Comparison of ENCODE assay signal across 8 cellular contexts in the genomic region with DNA sequence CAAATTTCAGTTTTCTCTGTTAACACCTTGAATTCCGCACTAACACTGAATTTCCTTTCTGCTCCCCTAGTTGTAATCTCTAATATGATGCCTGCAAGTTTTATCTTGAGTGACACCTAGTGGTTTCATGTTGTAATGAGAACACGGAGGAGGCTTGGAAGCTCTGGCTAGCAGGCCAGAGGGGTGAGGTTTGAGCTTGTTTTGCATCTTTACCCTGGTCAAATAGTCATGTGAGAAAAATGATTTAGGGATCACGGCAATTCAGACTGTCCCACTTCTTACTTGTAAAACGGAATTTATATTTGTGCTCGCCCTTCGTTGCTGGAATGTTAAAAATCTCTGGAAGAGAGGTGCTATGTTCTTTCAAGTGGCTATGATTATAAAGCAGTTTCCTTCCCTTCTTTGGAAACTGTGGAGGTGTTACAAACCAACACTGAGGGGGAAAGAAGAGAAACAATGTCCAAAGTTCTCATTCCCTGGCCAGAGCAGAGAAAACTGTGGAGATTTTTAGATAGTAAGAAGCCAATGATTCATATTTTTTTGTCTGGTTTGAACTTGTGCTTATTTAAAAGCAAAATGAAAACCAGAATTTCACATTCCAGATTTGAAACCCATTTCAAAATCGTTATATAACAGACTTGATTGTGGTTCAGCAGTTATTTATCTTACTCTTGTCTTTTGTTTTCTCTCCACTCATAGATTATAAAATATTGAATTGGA. TPM values are rescaled to one million over a fixed set of nuclear protein-coding genes. Genes with fewer than 3 reads are reported as not detected.
DNase-seq lines count a peak whose midpoint lies in the region; FAIRE-seq and TF ChIP-seq lines count a peak whose summit lies in the region.

No MANE protein-coding gene starts in this region.

- H2BK15ac ChIP-seq in mesenchymal stem cell (ENCODE audit: low read depth, poor library complexity, severe bottlenecking), result no peak overlapping the region

- H3K27ac Mint-ChIP-seq in endodermal cell, result no peak overlapping the region

- WGBS in endodermal cell (ENCODE audit: insufficient coverage in 1 of 2, insufficient read length in 1 of 2), 2 experiments, result 8 to 20% methylated on average over 4 to 7 of the region's 7 CpGs
- WGBS in mesenchymal stem cell, result under 1% methylated on average over 5 of the region's 7 CpGs

- no peaks in the 10 kb centered on the region for H3K9me3 ChIP-seq in AG04450 (ENCODE audit: control insufficient read depth, insufficient read depth, low read length)
- H3K9me3 ChIP-seq in endodermal cell (ENCODE audit: control insufficient read depth, low read length), result no peaks in the 10 kb centered on the region
- no peaks in the 10 kb centered on the region for H3K9me3 ChIP-seq in mesenchymal stem cell (ENCODE audit: control insufficient read depth, low read length)

- H3K4me1 Mint-ChIP-seq in endodermal cell, result peaks cover 1% of the 10 kb centered on the region

- H3K27me3 Mint-ChIP-seq in endodermal cell (ENCODE audit: insufficient read depth), result no peaks in the 10 kb centered on the region

- no peak overlapping the region for H3K23ac ChIP-seq in mesenchymal stem cell (ENCODE audit: low read length in 2 of 2)

- H3K4me3 Mint-ChIP-seq in endodermal cell, result no peak overlapping the region

- H3K9ac ChIP-seq in endodermal cell (ENCODE audit: extremely low read depth, low read length, poor library complexity, severe bottlenecking) (no peak overlapping the region), mesenchymal stem cell (ENCODE audit: low read length) (peak overlapping the region; percentile 85)

- DNase-seq in AG04450 (ENCODE audit: low read depth, low spot score), result peak; percentile 33
- DNase-seq in GM10266 (ENCODE audit: extremely low spot score), result peak; percentile 55
- peak; percentile 66 for DNase-seq in HCEC 1CT
- peak; percentile 60 for DNase-seq in RWPE1 (ENCODE audit: low spot score)
- peak; percentile 73 for DNase-seq in endodermal cell
- DNase-seq in mesenchymal stem cell, result peak; percentile 63
- peak; percentile 67 for DNase-seq in urothelium cell line (ENCODE audit: low spot score)

- no peak overlapping the region for H2AK5ac ChIP-seq in mesenchymal stem cell (ENCODE audit: low read length, severe bottlenecking)

- CTCF ChIA-PET in AG04450 (lab: Charles Lee) (interaction anchor here (0.6 to 2.2 kb wide), 46 partner anchors 9 to 1012 kb away, joined by 3 to 20 read pairs (median 4); a partner anchor contains a TSS), RWPE1 (lab: Yijun Ruan, JAX) (interaction anchor here (0.5 to 0.7 kb wide), 8 partner anchors 13 to 1488 kb away, joined by 3 to 4 read pairs (median 3); no protein-coding TSS in a partner anchor)

- no peak overlapping the region for H2AFZ ChIP-seq in mesenchymal stem cell (ENCODE audit: low read depth, low read length)

- no peak for FAIRE-seq in urothelium cell line (lab: Jason Lieb, UNC)

- H4K91ac ChIP-seq in mesenchymal stem cell (ENCODE audit: low read length), result no peak overlapping the region

- peak; percentile 75 for TF ChIP-seq CTCF in AG04450 (IDR thresholded peaks at IDR 0.05; ENCODE audit: low read depth, low read length)
- peak; percentile 79 for TF ChIP-seq CTCF in GM10266 (IDR thresholded peaks at IDR 0.05; ENCODE audit: control insufficient read depth, insufficient read depth, low read depth, missing control alignments)
- peak; percentile 82 for TF ChIP-seq CTCF in LNCAP (IDR thresholded peaks at IDR 0.05)
- peak; percentile 74 for TF ChIP-seq CTCF in RWPE1 (conservative IDR thresholded peaks at IDR 0.05; ENCODE audit: low read depth)
- peak; percentile 84 for TF ChIP-seq CTCF in endodermal cell (conservative IDR thresholded peaks at IDR 0.05)

- no peaks in the 10 kb centered on the region for H3K36me3 Mint-ChIP-seq in endodermal cell (ENCODE audit: low read depth)

- no peak overlapping the region for H2BK5ac ChIP-seq in mesenchymal stem cell (ENCODE audit: low read depth, low read length, poor library complexity, severe bottlenecking)

- no peak overlapping the region for H4K8ac ChIP-seq in mesenchymal stem cell (ENCODE audit: low read length)

- no peaks in the 10 kb centered on the region for H3K79me1 ChIP-seq in mesenchymal stem cell (replicated peaks; ENCODE audit: low read length, poor library complexity, severe bottlenecking)

- H3K27ac ChIP-seq in AG04450 (ENCODE audit: low read depth, low read length), result no peak overlapping the region
- H3K27ac ChIP-seq in RWPE1, result no peak overlapping the region
- no peak overlapping the region for H3K27ac ChIP-seq in endodermal cell (ENCODE audit: low read depth, low read length)
- H3K27ac ChIP-seq in mesenchymal stem cell (ENCODE audit: low read length, poor library complexity, severe bottlenecking), result no peak overlapping the region

- no peaks in the 10 kb centered on the region for H3K36me3 ChIP-seq in endodermal cell (ENCODE audit: control insufficient read depth, insufficient read depth, low read length)
- no peaks in the 10 kb centered on the region for H3K36me3 ChIP-seq in mesenchymal stem cell (ENCODE audit: control insufficient read depth in 1 of 2, insufficient read depth in 2 of 2, low read depth in 1 of 2, low read length in 2 of 2)

- H3K4me3 ChIP-seq in AG04450 (ENCODE audit: low read depth, low read length), result no peak overlapping the region
- no peak overlapping the region for H3K4me3 ChIP-seq in endodermal cell (ENCODE audit: low read length)
- H3K4me3 ChIP-seq in mesenchymal stem cell (ENCODE audit: insufficient read depth in 1 of 2, low read depth in 1 of 2, low read length in 2 of 2), result peak overlapping the region in 1 of 2 experiments; percentile 45

- H2BK12ac ChIP-seq in mesenchymal stem cell (ENCODE audit: low read length in 2 of 2), result no peak overlapping the region

- H3K4me1 ChIP-seq in endodermal cell (ENCODE audit: control insufficient read depth, insufficient read depth, low read length), result no peaks in the 10 kb centered on the region
- no peaks in the 10 kb centered on the region for H3K4me1 ChIP-seq in mesenchymal stem cell (ENCODE audit: control insufficient read depth, insufficient read depth, low read depth, low read length)

- POLR2A ChIA-PET in AG04450 (lab: Yijun Ruan, JAX) (no interaction called here), RWPE1 (lab: Yijun Ruan, JAX; ENCODE audit: low non-redundant PET) (no interaction called here)

- no peak overlapping the region for H3K14ac ChIP-seq in mesenchymal stem cell (ENCODE audit: low read length in 2 of 2)

- no peak overlapping the region for H2BK120ac ChIP-seq in mesenchymal stem cell (ENCODE audit: low read depth, low read length)

- H3K4ac ChIP-seq in mesenchymal stem cell (ENCODE audit: low read depth in 1 of 2, low read length in 2 of 2), result no peak overlapping the region

- H3K27me3 ChIP-seq in AG04450 (ENCODE audit: control insufficient read depth, insufficient read depth, low read length) (no peaks in the 10 kb centered on the region), endodermal cell (ENCODE audit: control insufficient read depth, insufficient read depth, low read length, poor library complexity, severe bottlenecking) (no peaks in the 10 kb centered on the region), mesenchymal stem cell (ENCODE audit: control insufficient read depth in 1 of 2, insufficient read depth in 1 of 2, low read length in 2 of 2) (peaks cover 0 to 5% of the 10 kb centered on the region in 2 experiments)

- no peak overlapping the region for H3K4me2 ChIP-seq in mesenchymal stem cell (ENCODE audit: low read length, poor library complexity, severe bottlenecking)

- no peak overlapping the region for H3K18ac ChIP-seq in mesenchymal stem cell (ENCODE audit: low read depth in 1 of 2, low read length in 2 of 2)

- H3K9me3 Mint-ChIP-seq in endodermal cell, result no peaks in the 10 kb centered on the region

RNA-seq across cellular contexts. Expression of a gene that starts 5.3 kb away (rescaled TPM):
- not detected in 2 replicates for polyA plus RNA-seq in AG04450 (2011; rRNA removed)
- not detected in 2 replicates for polyA minus RNA-seq in AG04450 (2011; rRNA and poly(A)+ RNA removed)
- total RNA-seq in endodermal cell, result not detected
- not detected for polyA plus RNA-seq in endodermal cell (2013, experiment 1 of 2)
- not detected for polyA plus RNA-seq in endodermal cell (2013, experiment 2 of 2)
- not detected for polyA plus RNA-seq in mesenchymal stem cell (2013, experiment 1 of 2)
- polyA plus RNA-seq in mesenchymal stem cell (2013, experiment 2 of 2), result not detected
